16 cellular contexts compared by ENCODE assay signal in the genomic region with DNA sequence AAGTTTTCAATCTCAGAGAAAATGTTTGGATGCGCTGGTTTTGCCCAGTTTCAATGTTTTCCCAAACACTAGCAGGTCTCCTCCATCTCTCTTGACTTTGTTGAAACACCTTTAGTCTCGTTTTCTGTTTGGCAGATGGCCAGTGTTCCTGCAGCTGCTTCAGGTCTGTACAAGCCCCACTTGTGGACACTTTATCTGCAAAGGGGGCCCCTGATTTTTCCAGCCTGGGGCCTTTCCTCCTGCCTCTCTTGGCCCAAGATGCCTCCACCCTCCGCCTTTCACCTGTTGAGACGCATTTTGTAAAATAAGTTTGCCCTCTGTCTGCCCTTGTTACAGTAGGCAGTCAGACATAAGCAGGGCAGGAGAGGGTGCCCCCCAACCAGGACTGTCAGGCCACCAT. TPM values are rescaled to one million over a fixed set of nuclear protein-coding genes. Genes with fewer than 3 reads are reported as not detected.
DNase-seq lines count a peak whose midpoint lies in the region; ATAC-seq, FAIRE-seq and TF ChIP-seq lines count a peak whose summit lies in the region.
"Had no signal": no experiment of that assay in that cellular context is flagged by ENCODE, and none has a peak within 500 bp of the region (broad histone marks: within the 10 kb centered on the region; RNA-seq: fewer than 3 reads in every experiment).

No MANE protein-coding gene starts in this region.

- TF ChIP-seq RAD21 in H1 (IDR thresholded peaks at IDR 0.05 in 1 of 2, conservative IDR thresholded peaks at IDR 0.05 in 1 of 2; ENCODE audit: low read depth in 2 of 2, low read length in 2 of 2) = no peak

- H4K91ac ChIP-seq in H1 (replicated peaks; ENCODE audit: insufficient read length, low read length) = no peak overlapping the region

- H3K27ac ChIP-seq in H1 (ENCODE audit: low read depth, low read length) (no peak overlapping the region), upper lobe of right lung (peak overlapping the region; percentile 74)
- H3K27ac ChIP-seq: epithelial cell of prostate had no signal

- H2BK120ac ChIP-seq in H1 (replicated peaks; ENCODE audit: low read depth, low read length) = no peak overlapping the region

- H3K4me2 ChIP-seq in H1 (ENCODE audit: insufficient read depth in 1 of 2, low read depth in 2 of 2, low read length in 2 of 2) = no peak overlapping the region

- H3K4me1 ChIP-seq in H1 (replicated peaks in 1 of 4; ENCODE audit: control insufficient read depth in 3 of 4, insufficient read depth in 4 of 4, low read length in 3 of 4) (peaks cover 0 to 2% (median under 1%) of the 10 kb centered on the region in 4 experiments; a peak in 4 of 7 replicates), upper lobe of right lung (peaks cover 8% of the 10 kb centered on the region)

- H3K18ac ChIP-seq in H1 (ENCODE audit: extremely low read depth, low read length) = no peak overlapping the region

- no peak overlapping the region for H2BK12ac ChIP-seq in H1 (ENCODE audit: low read depth, low read length)

- no peaks in the 10 kb centered on the region for H4K20me1 ChIP-seq in H1 (replicated peaks in 1 of 2; ENCODE audit: control insufficient read depth in 1 of 2, insufficient read depth in 2 of 2, low read length in 2 of 2)

- H3K56ac ChIP-seq in H1 (replicated peaks; ENCODE audit: insufficient read length, low read depth, low read length) = no peak overlapping the region

- CTCF ChIA-PET in activated CD4-positive, alpha-beta T cell treated with anti-CD3 and anti-CD28 coated beads, Interleukin-2, amount 10 ng/mL, durations not matched to agents 7 days and 5 days (lab: Charles Lee) = interaction anchor here (1.5 kb wide), 1 partner anchor 9 kb away, joined by 4 read pairs; no protein-coding TSS in a partner anchor
- CTCF ChIA-PET in H1 (lab: Charles Lee; ENCODE audit: partially characterized antibody) = interaction anchor here (0.6 to 1.1 kb wide), 2 partner anchors 11 to 53 kb away, joined by 4 to 5 read pairs; no protein-coding TSS in a partner anchor

- H3K79me2 ChIP-seq in H1 (ENCODE audit: control insufficient read depth in 1 of 2, insufficient read depth in 2 of 2, low read length in 2 of 2) = no peaks in the 10 kb centered on the region

- no peaks in the 10 kb centered on the region for H3K27me3 ChIP-seq in H1 (replicated peaks in 1 of 4; ENCODE audit: control insufficient read depth in 3 of 4, extremely low read depth in 1 of 4, insufficient read depth in 3 of 4, low read length in 3 of 4)
- no peaks in the 10 kb centered on the region for H3K27me3 ChIP-seq in upper lobe of right lung

- no peaks in the 10 kb centered on the region for H3K36me3 Mint-ChIP-seq in activated CD4-positive, alpha-beta T cell treated with anti-CD3 and anti-CD28 coated beads, Interleukin-2, amount 10 ng/mL, durations not matched to agents 7 days and 5 days (ENCODE audit: low read depth)
- H3K36me3 Mint-ChIP-seq: activated naive CD8-positive, alpha-beta T cell had no signal

- H3K9ac ChIP-seq in H1 (replicated peaks in 1 of 4; ENCODE audit: extremely low read depth in 1 of 4, low read depth in 3 of 4, low read length in 3 of 4) = no peak overlapping the region

- TF ChIP-seq CTCF in H1 (IDR thresholded peaks at IDR 0.05; ENCODE audit: control extremely low read depth in 1 of 3, insufficient read depth in 1 of 3, low read depth in 1 of 3, low read length in 3 of 3) = no peak
- no peak for TF ChIP-seq CTCF in upper lobe of right lung (IDR thresholded peaks at IDR 0.05)

- no peak for TF ChIP-seq EP300 in H1 (IDR thresholded peaks at IDR 0.05; ENCODE audit: borderline replicate concordance in 1 of 2, low read depth in 2 of 2, low read length in 2 of 2)

- H3K23ac ChIP-seq in H1 (ENCODE audit: insufficient read length) = no peak overlapping the region

- H3K9me3 ChIP-seq in H1 (ENCODE audit: insufficient read depth in 2 of 2, low read depth in 1 of 2, low read length in 1 of 2) = no peaks in the 10 kb centered on the region
- no peaks in the 10 kb centered on the region for H3K9me3 ChIP-seq in upper lobe of right lung

- ATAC-seq in upper lobe of right lung = no peak
- ATAC-seq in GM18498 (IDR thresholded peaks at IDR 0.05; ENCODE audit: unreplicated experiment) = no peak
- ATAC-seq in GM19397 (IDR thresholded peaks at IDR 0.05; ENCODE audit: unreplicated experiment) = no peak

- no peaks in the 10 kb centered on the region for H3K27me3 Mint-ChIP-seq in activated CD4-positive, alpha-beta T cell treated with anti-CD3 and anti-CD28 coated beads, Interleukin-2, amount 10 ng/mL, durations not matched to agents 7 days and 5 days
- H3K27me3 Mint-ChIP-seq: activated naive CD8-positive, alpha-beta T cell; central memory CD8-positive, alpha-beta T cell had no signal

- H2BK20ac ChIP-seq in H1 (ENCODE audit: low read length) = no peak overlapping the region

- H4K8ac ChIP-seq in H1 (ENCODE audit: extremely low read depth, insufficient read depth, low read length) = no peak overlapping the region

- no peaks in the 10 kb centered on the region for H3K23me2 ChIP-seq in H1 (ENCODE audit: low read depth, low read length)

- 0 out of 2 replicates have a peak overlapping the region, but pooled peaks have one; percentile 1 for H2BK5ac ChIP-seq in H1 (ENCODE audit: low read depth, low read length)

- FAIRE-seq in H1 (lab: Jason Lieb, UNC) = no peak

- POLR2A ChIA-PET in activated CD4-positive, alpha-beta T cell treated with anti-CD3 and anti-CD28 coated beads, Interleukin-2, amount 10 ng/mL, durations not matched to agents 7 days and 5 days (lab: Charles Lee) = no interaction called here
- POLR2A ChIA-PET in H1 (lab: Charles Lee; ENCODE audit: partially characterized antibody) = interaction anchor here (3.4 kb wide), 1 partner anchor 47 kb away, joined by 12 read pairs; the partner anchor contains the start of gene SOCS1

- H2BK15ac ChIP-seq in H1 (ENCODE audit: low read length) = 0 out of 2 replicates have a peak overlapping the region, but pooled peaks have one; percentile 4

- intact Hi-C loops in upper lobe of right lung (cut with DNase I) = no loop called here

- H3K9me3 Mint-ChIP-seq in activated CD4-positive, alpha-beta T cell treated with anti-CD3 and anti-CD28 coated beads, Interleukin-2, amount 10 ng/mL, durations not matched to agents 7 days and 5 days = peaks cover 2% of the 10 kb centered on the region
- H3K9me3 Mint-ChIP-seq: central memory CD8-positive, alpha-beta T cell had no signal

- no peaks in the 10 kb centered on the region for H3K79me1 ChIP-seq in H1 (ENCODE audit: low read depth, low read length)

- TF ChIP-seq POLR2A in H1 (IDR thresholded peaks at IDR 0.05; ENCODE audit: control extremely low read depth in 1 of 2, low read depth in 2 of 2, low read length in 2 of 2) = no peak

- no peak overlapping the region for H2AFZ ChIP-seq in H1 (ENCODE audit: low read length)

- no peak for DNase-seq in activated CD4-positive, alpha-beta T cell treated with anti-CD3 and anti-CD28 coated beads, Interleukin-2, amount 10 ng/mL, durations not matched to agents 7 days and 5 days
- no peak for DNase-seq in activated CD4-positive, alpha-beta T cell treated with anti-CD3 and anti-CD28 coated beads for 1 hour
- DNase-seq in NCI-H345 (lab: John Stamatoyannopoulos, UW) (peak; percentile 93), H1 (ENCODE audit: low read depth in 1 of 2, low spot score in 2 of 2) (no peak), upper lobe of right lung (no peak), HK-2 (ENCODE audit: unreplicated experiment) (no peak)
- DNase-seq: islet precursor cell; NK-92 treated with Interleukin-12 subunit alpha and Interleukin-12 subunit beta, amount 100 ng/mL, for 24 hours had no signal

- H3K4me3 Mint-ChIP-seq in activated CD4-positive, alpha-beta T cell treated with anti-CD3 and anti-CD28 coated beads, Interleukin-2, amount 10 ng/mL, durations not matched to agents 7 days and 5 days = no peak overlapping the region
- H3K4me3 Mint-ChIP-seq: activated naive CD8-positive, alpha-beta T cell; central memory CD8-positive, alpha-beta T cell had no signal

- H3K36me3 ChIP-seq in H1 (ENCODE audit: control insufficient read depth in 2 of 4, insufficient read depth in 4 of 4, low read length in 3 of 4) (no peaks in the 10 kb centered on the region), upper lobe of right lung (no peaks in the 10 kb centered on the region)

- no peak overlapping the region for H4K5ac ChIP-seq in H1 (ENCODE audit: insufficient read length, low read depth, low read length)

- no peak overlapping the region for H3K4ac ChIP-seq in H1 (replicated peaks; ENCODE audit: insufficient read length, low read depth, low read length)

- no peak overlapping the region for H3K14ac ChIP-seq in H1 (ENCODE audit: insufficient read length)

- H3K4me1 Mint-ChIP-seq in activated CD4-positive, alpha-beta T cell treated with anti-CD3 and anti-CD28 coated beads, Interleukin-2, amount 10 ng/mL, durations not matched to agents 7 days and 5 days = peaks cover 53% of the 10 kb centered on the region

- peak overlapping the region; percentile 54 for H3K27ac Mint-ChIP-seq in activated CD4-positive, alpha-beta T cell treated with anti-CD3 and anti-CD28 coated beads, Interleukin-2, amount 10 ng/mL, durations not matched to agents 7 days and 5 days
- H3K27ac Mint-ChIP-seq: activated naive CD8-positive, alpha-beta T cell; progenitor cell of endocrine pancreas had no signal

- H3K4me3 ChIP-seq in H1 (ENCODE audit: extremely low read depth in 1 of 4, insufficient read depth in 2 of 4, low read depth in 3 of 4, low read length in 4 of 4) (no peak overlapping the region), upper lobe of right lung (no peak overlapping the region)

- H2AK5ac ChIP-seq in H1 (ENCODE audit: low read depth, low read length) = no peak overlapping the region

- WGBS in H1 (ENCODE audit: extremely low coverage in 1 of 2, insufficient coverage in 1 of 2, insufficient read length in 1 of 2, insufficient replicate concordance in 2 of 2, low coverage in 1 of 2, low lambda C conversion rate in 2 of 2, missing lambda C conversion rate in 1 of 2), 2 experiments = 96% methylated on average over 4 of the region's 4 CpGs; no CpG with 5 or more reads in 1 of the 2 experiments

RNA-seq across cellular contexts. Expression of gene PRM1, which starts 21.8 kb away (rescaled TPM):
- not detected for total RNA-seq in activated CD4-positive, alpha-beta T cell treated with anti-CD3 and anti-CD28 coated beads, Interleukin-2, amount 10 ng/mL, durations not matched to agents 7 days and 5 days
- 0.82 and 0.92 TPM in 2 replicates for total RNA-seq in H1 (2021; fragmentation: NEBNext Ultra II Directional; extraction: Animal tissue kit (Norgen Biotek cat#: 25700))
- polyA plus RNA-seq in H1 (2011; rRNA removed) = 0.54 TPM in 1 of 2 replicates, not detected in the other
- polyA plus RNA-seq in H1 (2011; cell fraction: cytosol; rRNA removed) = 0.65 TPM
- 0.47 TPM for polyA plus RNA-seq in H1 (2011; cell fraction: nucleus; rRNA removed)
- 0.60 to 1.1 TPM in 2 of 4 replicates, not detected in the others for polyA plus RNA-seq in H1 (2012, experiment 1 of 2)
- not detected for polyA plus RNA-seq in H1 (2012, experiment 2 of 2)
- 1.3 TPM for polyA plus RNA-seq in H1 (2013, experiment 1 of 2)
- 0.68 TPM for polyA plus RNA-seq in H1 (2013, experiment 2 of 2)
- polyA minus RNA-seq in H1 (2011; rRNA and poly(A)+ RNA removed) = not detected in 2 replicates
- polyA minus RNA-seq in H1 (2011; cell fraction: cytosol; rRNA and poly(A)+ RNA removed) = not detected
- not detected for polyA minus RNA-seq in H1 (2011; cell fraction: nucleus; rRNA and poly(A)+ RNA removed)
- not detected for total RNA-seq in upper lobe of right lung
- total RNA-seq: Daoy, progenitor cell of endocrine pancreas, urinary bladder had no signal
- polyA plus RNA-seq: urinary bladder had no signal

RNA-seq across cellular contexts. Expression of gene PRM2, which starts 26.7 kb away (rescaled TPM):
- not detected for total RNA-seq in activated CD4-positive, alpha-beta T cell treated with anti-CD3 and anti-CD28 coated beads, Interleukin-2, amount 10 ng/mL, durations not matched to agents 7 days and 5 days
- not detected in 2 replicates for total RNA-seq in H1 (2021; fragmentation: NEBNext Ultra II Directional; extraction: Animal tissue kit (Norgen Biotek cat#: 25700))
- polyA plus RNA-seq in H1 (2011; rRNA removed) = not detected in 2 replicates
- not detected for polyA plus RNA-seq in H1 (2011; cell fraction: cytosol; rRNA removed)
- polyA plus RNA-seq in H1 (2011; cell fraction: nucleus; rRNA removed) = not detected
- polyA plus RNA-seq in H1 (2012, experiment 1 of 2) = not detected in 4 replicates
- not detected for polyA plus RNA-seq in H1 (2012, experiment 2 of 2)
- not detected for polyA plus RNA-seq in H1 (2013, experiment 1 of 2)
- polyA plus RNA-seq in H1 (2013, experiment 2 of 2) = not detected
- not detected in 2 replicates for polyA minus RNA-seq in H1 (2011; rRNA and poly(A)+ RNA removed)
- polyA minus RNA-seq in H1 (2011; cell fraction: cytosol; rRNA and poly(A)+ RNA removed) = not detected
- polyA minus RNA-seq in H1 (2011; cell fraction: nucleus; rRNA and poly(A)+ RNA removed) = not detected
- not detected for total RNA-seq in upper lobe of right lung
- total RNA-seq: Daoy, progenitor cell of endocrine pancreas, urinary bladder had no signal
- polyA plus RNA-seq: urinary bladder had no signal

RNA-seq across cellular contexts. Expression of gene PRM3, which starts 29.5 kb away (rescaled TPM):
- total RNA-seq in activated CD4-positive, alpha-beta T cell treated with anti-CD3 and anti-CD28 coated beads, Interleukin-2, amount 10 ng/mL, durations not matched to agents 7 days and 5 days = not detected
- not detected in 2 replicates for total RNA-seq in H1 (2021; fragmentation: NEBNext Ultra II Directional; extraction: Animal tissue kit (Norgen Biotek cat#: 25700))
- not detected in 2 replicates for polyA plus RNA-seq in H1 (2011; rRNA removed)
- not detected for polyA plus RNA-seq in H1 (2011; cell fraction: cytosol; rRNA removed)
- polyA plus RNA-seq in H1 (2011; cell fraction: nucleus; rRNA removed) = not detected
- polyA plus RNA-seq in H1 (2012, experiment 1 of 2) = not detected in 4 replicates
- not detected for polyA plus RNA-seq in H1 (2012, experiment 2 of 2)
- polyA plus RNA-seq in H1 (2013, experiment 1 of 2) = not detected
- polyA plus RNA-seq in H1 (2013, experiment 2 of 2) = not detected
- polyA minus RNA-seq in H1 (2011; rRNA and poly(A)+ RNA removed) = not detected in 2 replicates
- polyA minus RNA-seq in H1 (2011; cell fraction: cytosol; rRNA and poly(A)+ RNA removed) = not detected
- polyA minus RNA-seq in H1 (2011; cell fraction: nucleus; rRNA and poly(A)+ RNA removed) = not detected
- total RNA-seq in upper lobe of right lung = not detected
- total RNA-seq: Daoy, progenitor cell of endocrine pancreas, urinary bladder had no signal
- polyA plus RNA-seq: urinary bladder had no signal

RNA-seq across cellular contexts. Expression of gene TNP2, which starts 33.9 kb away (rescaled TPM):
- total RNA-seq in activated CD4-positive, alpha-beta T cell treated with anti-CD3 and anti-CD28 coated beads, Interleukin-2, amount 10 ng/mL, durations not matched to agents 7 days and 5 days = not detected
- total RNA-seq in H1 (2021; fragmentation: NEBNext Ultra II Directional; extraction: Animal tissue kit (Norgen Biotek cat#: 25700)) = not detected in 2 replicates
- not detected in 2 replicates for polyA plus RNA-seq in H1 (2011; rRNA removed)
- polyA plus RNA-seq in H1 (2011; cell fraction: cytosol; rRNA removed) = not detected
- not detected for polyA plus RNA-seq in H1 (2011; cell fraction: nucleus; rRNA removed)
- polyA plus RNA-seq in H1 (2012, experiment 1 of 2) = not detected in 4 replicates
- not detected for polyA plus RNA-seq in H1 (2012, experiment 2 of 2)
- not detected for polyA plus RNA-seq in H1 (2013, experiment 1 of 2)
- polyA plus RNA-seq in H1 (2013, experiment 2 of 2) = not detected
- not detected in 2 replicates for polyA minus RNA-seq in H1 (2011; rRNA and poly(A)+ RNA removed)
- not detected for polyA minus RNA-seq in H1 (2011; cell fraction: cytosol; rRNA and poly(A)+ RNA removed)
- not detected for polyA minus RNA-seq in H1 (2011; cell fraction: nucleus; rRNA and poly(A)+ RNA removed)
- total RNA-seq in upper lobe of right lung = not detected
- total RNA-seq: Daoy, progenitor cell of endocrine pancreas, urinary bladder had no signal
- polyA plus RNA-seq: urinary bladder had no signal

RNA-seq across cellular contexts. Expression of gene RMI2, which starts 42.3 kb away (rescaled TPM):
- 10 to 100 TPM; 53.5 to 55.1 TPM for total RNA-seq in activated CD4-positive, alpha-beta T cell treated with anti-CD3 and anti-CD28 coated beads, Interleukin-2, amount 10 ng/mL, durations not matched to agents 7 days and 5 days
- total RNA-seq in H1 (2021; fragmentation: NEBNext Ultra II Directional; extraction: Animal tissue kit (Norgen Biotek cat#: 25700)) = 96.0 and 96.9 TPM in 2 replicates
- 47.9 and 58.2 TPM in 2 replicates for polyA plus RNA-seq in H1 (2011; rRNA removed)
- 78.9 TPM for polyA plus RNA-seq in H1 (2011; cell fraction: cytosol; rRNA removed)
- polyA plus RNA-seq in H1 (2011; cell fraction: nucleus; rRNA removed) = 19.3 TPM
- 71.5 to 77.9 TPM (median 76.5 TPM) in 4 replicates for polyA plus RNA-seq in H1 (2012, experiment 1 of 2)
- 74.2 TPM for polyA plus RNA-seq in H1 (2012, experiment 2 of 2)
- polyA plus RNA-seq in H1 (2013, experiment 1 of 2) = 71.5 TPM
- polyA plus RNA-seq in H1 (2013, experiment 2 of 2) = 71.5 TPM
- 29.7 and 43.5 TPM in 2 replicates for polyA minus RNA-seq in H1 (2011; rRNA and poly(A)+ RNA removed)
- 27.9 TPM for polyA minus RNA-seq in H1 (2011; cell fraction: cytosol; rRNA and poly(A)+ RNA removed)
- 24.2 TPM for polyA minus RNA-seq in H1 (2011; cell fraction: nucleus; rRNA and poly(A)+ RNA removed)
- total RNA-seq in upper lobe of right lung = 1.2 TPM
